ENCODE assay signal across 8 cellular contexts in the genomic region with DNA sequence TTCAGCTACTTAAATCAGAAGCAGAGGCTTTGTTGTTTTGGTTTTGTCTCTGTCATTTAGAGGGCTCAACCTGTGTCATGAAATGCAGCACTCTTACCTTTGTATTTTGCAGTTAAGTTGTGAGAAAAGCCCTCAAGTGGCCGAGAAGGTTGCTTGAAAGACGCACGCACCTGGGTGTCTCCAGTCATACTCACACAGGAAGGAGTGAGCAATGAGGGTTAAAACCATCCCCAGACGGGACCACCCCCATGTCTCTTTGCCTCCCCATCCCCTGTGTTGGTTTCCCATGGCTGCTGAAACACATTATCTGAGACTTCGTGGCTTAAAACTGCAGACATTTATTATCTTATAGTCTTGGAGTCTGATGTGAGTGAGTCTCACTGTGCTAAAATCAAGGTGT.
DNase-seq lines count a peak whose midpoint lies in the region; ATAC-seq and TF ChIP-seq lines count a peak whose summit lies in the region.

No MANE protein-coding gene starts in this region.

- peaks cover 8% of the 10 kb centered on the region for H3K9me3 Mint-ChIP-seq in activated CD4-positive, alpha-beta T cell treated with anti-CD3 and anti-CD28 coated beads, Interleukin-2, amount 10 ng/mL, durations not matched to agents 24 days and 14 days

- H3K4me1 Mint-ChIP-seq in activated CD4-positive, alpha-beta T cell treated with anti-CD3 and anti-CD28 coated beads, Interleukin-2, amount 10 ng/mL, durations not matched to agents 24 days and 14 days = peaks cover 52% of the 10 kb centered on the region

- H3K36me3 ChIP-seq in brain microvascular endothelial cell (replicated peaks) = no peaks in the 10 kb centered on the region

- no peaks in the 10 kb centered on the region for H3K27me3 Mint-ChIP-seq in activated CD4-positive, alpha-beta T cell treated with anti-CD3 and anti-CD28 coated beads, Interleukin-2, amount 10 ng/mL, durations not matched to agents 24 days and 14 days

- ATAC-seq in GM21786 (IDR thresholded peaks at IDR 0.05; ENCODE audit: unreplicated experiment) (peak; percentile 51), GM21717 (IDR thresholded peaks at IDR 0.05; ENCODE audit: unreplicated experiment) (no peak)

- TF ChIP-seq CTCF in brain microvascular endothelial cell (IDR thresholded peaks at IDR 0.05; ENCODE audit: low read depth, low read length, missing control alignments) = no peak

- in situ Hi-C loops in brain microvascular endothelial cell (cut with HindIII; ENCODE audit: low pct_ligation_motif_present, low sequenced_read_pairs) = no loop called here

- H3K27me3 ChIP-seq in brain microvascular endothelial cell (replicated peaks) = no peaks in the 10 kb centered on the region

- H3K4me3 ChIP-seq in brain microvascular endothelial cell (ENCODE audit: low read depth, low read length) = no peak overlapping the region

- H3K4me3 Mint-ChIP-seq in activated CD4-positive, alpha-beta T cell treated with anti-CD3 and anti-CD28 coated beads, Interleukin-2, amount 10 ng/mL, durations not matched to agents 24 days and 14 days = peak overlapping the region; percentile 29

- no peaks in the 10 kb centered on the region for H3K36me3 Mint-ChIP-seq in activated CD4-positive, alpha-beta T cell treated with anti-CD3 and anti-CD28 coated beads, Interleukin-2, amount 10 ng/mL, durations not matched to agents 24 days and 14 days (ENCODE audit: low read depth)

- peak overlapping the region; percentile 82 for H3K27ac ChIP-seq in brain microvascular endothelial cell

- intact Hi-C loops in activated CD4-positive, alpha-beta T cell treated with anti-CD3 and anti-CD28 coated beads, Interleukin-2, amount 10 ng/mL, durations not matched to agents 24 days and 14 days (cut with micrococcal nuclease) = loop anchor here (1.0 to 10.0 kb wide), 4 partner anchors 38 to 211 kb away; no protein-coding TSS in a partner anchor

- peak; percentile 77 for DNase-seq in activated CD4-positive, alpha-beta T cell treated with anti-CD3 and anti-CD28 coated beads, Interleukin-2, amount 10 ng/mL, durations not matched to agents 24 days and 14 days
- DNase-seq in brain microvascular endothelial cell (no peak), globus pallidus (ENCODE audit: low spot score) (no peak), retina (no peak), HuH-7 (ENCODE audit: low spot score) (no peak)
- peak; percentile 40 for DNase-seq in stimulated activated CD8-positive, alpha-beta memory T cell treated with anti-CD3 and anti-CD28 coated beads, Interleukin-4, amount 100 ng/mL, for 24 hours (ENCODE audit: low read depth)

- peak overlapping the region; percentile 81 for H3K27ac Mint-ChIP-seq in activated CD4-positive, alpha-beta T cell treated with anti-CD3 and anti-CD28 coated beads, Interleukin-2, amount 10 ng/mL, durations not matched to agents 24 days and 14 days

Comparison
In these comparisons a context has a peak if more than half of its experiments do, and no peak if none do; other contexts are left out.
1. DNase-seq: peak in activated CD4-positive, alpha-beta T cell treated with anti-CD3 and anti-CD28 coated beads, Interleukin-2, amount 10 ng/mL, durations not matched to agents 24 days and 14 days (single experiment) and stimulated activated CD8-positive, alpha-beta memory T cell treated with anti-CD3 and anti-CD28 coated beads, Interleukin-4, amount 100 ng/mL, for 24 hours (single experiment); none in brain microvascular endothelial cell (single experiment), globus pallidus (single experiment), retina (single experiment) and HuH-7 (single experiment).